ENCODE assay signal across 8 cellular contexts in the genomic region with DNA sequence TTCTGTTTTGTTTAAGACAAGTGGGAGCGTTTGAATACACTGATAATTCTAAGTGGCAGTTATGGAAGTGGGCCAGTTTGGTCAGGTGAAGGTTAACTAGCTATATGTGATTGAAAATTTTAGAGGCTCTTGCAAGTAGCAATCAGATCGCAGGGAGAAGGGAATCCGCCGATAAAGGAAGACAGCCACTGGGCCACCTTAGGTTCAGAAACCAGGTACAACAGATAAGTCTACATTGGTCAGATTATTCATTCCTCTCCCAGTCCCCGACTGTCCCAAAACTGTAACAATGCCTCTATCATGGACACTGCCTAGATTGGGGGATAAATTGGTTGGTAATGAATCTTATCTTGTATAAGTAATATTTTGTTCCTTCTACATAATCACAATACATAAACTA. TPM values are rescaled to one million over a fixed set of nuclear protein-coding genes. Genes with fewer than 3 reads are reported as not detected.
"Had no signal": no experiment of that assay in that cellular context is flagged by ENCODE, and none has a peak within 500 bp of the region (broad histone marks: within the 10 kb centered on the region; RNA-seq: fewer than 3 reads in every experiment).

No MANE protein-coding gene starts in this region.

- ATAC-seq: HCT116, HepG2 had no signal

- DNase-seq: GM23248, GOT3, H7, HFFc6, Karpas-422, KBM-7 had no signal

RNA-seq across cellular contexts. Expression of gene ANK3, which starts 8.9 kb away (rescaled TPM):
- total RNA-seq: HepG2, HFFc6 had no signal
